Comparison of ENCODE assay signal across 8 cellular contexts in genomic region chr3:129626744-129627349, GRCh38. TPM values are rescaled to one million over a fixed set of nuclear protein-coding genes. Genes with fewer than 3 reads are reported as not detected.
A peak's percentile ranks its signal among the peaks of the same experiment; 100 is the strongest.
DNase-seq lines count a peak whose midpoint lies in the region; ATAC-seq and TF ChIP-seq lines count a peak whose summit lies in the region.

No MANE protein-coding gene starts in this region.

- peak overlapping the region; percentile 37 for H3K27ac Mint-ChIP-seq in neural progenitor cell

- H3K27ac ChIP-seq in OCI-LY7 (ENCODE audit: low read depth, low read length, poor library complexity, severe bottlenecking) (no peak overlapping the region), neural progenitor cell (no peak overlapping the region), tibial nerve (peak overlapping the region; percentile 94 to 99 (median 96))

- H3K36me3 ChIP-seq in OCI-LY7 (ENCODE audit: insufficient read depth, low read length) (no peaks in the 10 kb centered on the region), neural progenitor cell (no peaks in the 10 kb centered on the region), tibial nerve (no peaks in the 10 kb centered on the region)

- no TSS peak for BruUV-seq in OCI-LY7 (replicated peaks; lab: Mats Ljungman, UMichigan)

- H3K4me1 ChIP-seq in OCI-LY7 (ENCODE audit: insufficient read depth, low read length, poor library complexity, severe bottlenecking) (peaks cover 13% of the 10 kb centered on the region), neural progenitor cell (peaks cover 12% of the 10 kb centered on the region), tibial nerve (peaks cover 0 to 72% (median 45%) of the 10 kb centered on the region in 4 donors)

- peak; percentile 68 for TF ChIP-seq POLR2A in GM19193 (IDR thresholded peaks at IDR 0.05; ENCODE audit: extremely low read depth, insufficient read depth, insufficient read length)
- TF ChIP-seq POLR2A in tibial nerve (IDR thresholded peaks at IDR 0.05), result peak; percentile 54 to 59

- peak; percentile 89 for ATAC-seq in HG03280 (IDR thresholded peaks at IDR 0.05; ENCODE audit: unreplicated experiment)

- no peaks in the 10 kb centered on the region for H3K79me2 ChIP-seq in OCI-LY7 (ENCODE audit: insufficient read depth, low read depth, low read length)
- H3K79me2 ChIP-seq in neural progenitor cell (ENCODE audit: low read depth), result no peaks in the 10 kb centered on the region

- peak overlapping the region; percentile 85 for H3K4me3 Mint-ChIP-seq in neural progenitor cell

- intact Hi-C loops in OCI-LY7 (cut with micrococcal nuclease; ENCODE audit: unreplicated experiment), result loop anchor here (10.0 kb wide), 1 partner anchor 242 kb away; no protein-coding TSS in a partner anchor

- WGBS in tibial nerve, 2 donors, result 1 to 2% methylated on average over 38 to 40 of the region's 49 CpGs

- peak overlapping the region; percentile 4 for H3K9ac ChIP-seq in neural progenitor cell

- H3K9me3 ChIP-seq in OCI-LY7 (ENCODE audit: low read length) (no peaks in the 10 kb centered on the region), neural progenitor cell (ENCODE audit: low read depth) (no peaks in the 10 kb centered on the region), tibial nerve (no peaks in the 10 kb centered on the region)

- peaks cover 10% of the 10 kb centered on the region for H3K27me3 Mint-ChIP-seq in neural progenitor cell (ENCODE audit: insufficient read depth, low read depth)

- CTCF ChIA-PET in OCI-LY7 (lab: Charles Lee; ENCODE audit: unreplicated experiment), result interaction anchor here (0.5 to 0.6 kb wide), 2 partner anchors 50 to 136 kb away, joined by 3 read pairs; no protein-coding TSS in a partner anchor

- H2AFZ ChIP-seq in OCI-LY7 (ENCODE audit: low read length) (peak overlapping the region; percentile 78), neural progenitor cell (replicated peaks) (peak overlapping the region; percentile 89)

- DNase-seq in COR-L47 (lab: John Stamatoyannopoulos, UW) (peak; percentile 82), OCI-LY7 (ENCODE audit: low spot score) (peak; percentile 72), foreskin fibroblast (peak; percentile 85 to 95), neural progenitor cell (ENCODE audit: low spot score) (peak; percentile 89), tibial nerve (ENCODE audit: low spot score in 2 of 2) (peak; percentile 74 to 86)
- DNase-seq in activated effector memory CD4-positive, alpha-beta T cell treated with Interleukin-2 at 50 U/mL for 16 hours, result peak; percentile 39

- TF ChIP-seq CTCF in OCI-LY7 (conservative IDR thresholded peaks at IDR 0.05; ENCODE audit: low read length), result peak; percentile 51; the same call in 1 of the 2 replicates
- no peak for TF ChIP-seq CTCF in foreskin fibroblast (IDR thresholded peaks at IDR 0.05; ENCODE audit: low read depth, low read length)
- peak; percentile 7 for TF ChIP-seq CTCF in neural progenitor cell (IDR thresholded peaks at IDR 0.05)
- TF ChIP-seq CTCF in tibial nerve (IDR thresholded peaks at IDR 0.05), result peak in 3 of 5 experiments; percentile 14 to 28 (median 16)

- no peaks in the 10 kb centered on the region for H3K27me3 ChIP-seq in neural progenitor cell
- H3K27me3 ChIP-seq in tibial nerve, result no peaks in the 10 kb centered on the region

- POLR2A ChIA-PET in OCI-LY7 (lab: Charles Lee), result interaction anchor here (0.8 kb wide), 1 partner anchor 202 kb away, joined by 3 read pairs; no protein-coding TSS in a partner anchor

- H3K9me3 Mint-ChIP-seq in neural progenitor cell, result no peaks in the 10 kb centered on the region

- H4K20me1 ChIP-seq in OCI-LY7 (ENCODE audit: insufficient read depth, low read length) (no peaks in the 10 kb centered on the region), neural progenitor cell (ENCODE audit: low read depth) (no peaks in the 10 kb centered on the region)

- H3K36me3 Mint-ChIP-seq in neural progenitor cell, result peaks cover 3% of the 10 kb centered on the region

- H3K4me1 Mint-ChIP-seq in neural progenitor cell, result peaks cover 42% of the 10 kb centered on the region

- H3K4me2 ChIP-seq in OCI-LY7 (ENCODE audit: low read length) (peak overlapping the region; percentile 81), neural progenitor cell (peak overlapping the region; percentile 82)

- TF ChIP-seq EP300 in tibial nerve (IDR thresholded peaks at IDR 0.05), result peak; percentile 14 to 69

- H3K4me3 ChIP-seq in OCI-LY7 (ENCODE audit: low read depth, low read length, poor library complexity, severe bottlenecking) (peak overlapping the region; percentile 63), foreskin fibroblast (ENCODE audit: low read depth in 1 of 2, low read length in 2 of 2) (peak overlapping the region; percentile 39 to 42), neural progenitor cell (peak overlapping the region; percentile 58), tibial nerve (peak overlapping the region; percentile 59 to 76 (median 68))

- peaks cover 20% of the 10 kb centered on the region for H3F3A ChIP-seq in neural progenitor cell (ENCODE audit: low read depth)

- H3K9me2 ChIP-seq in OCI-LY7 (ENCODE audit: insufficient read depth, low read length), result no peaks in the 10 kb centered on the region

RNA-seq across cellular contexts. Expression of gene PLXND1, which starts 20.4 kb away (rescaled TPM):
- 6.0 and 6.8 TPM in 2 replicates for total RNA-seq in OCI-LY7 (2014; rRNA removed; shearing (Covaris generic))
- total RNA-seq in OCI-LY7 (2022) (4.7 and 5.3 TPM in 2 replicates), neural progenitor cell (ENCODE audit: low replicate concordance) (9.0 and 12.9 TPM in 2 replicates), tibial nerve (100 to 1,000 TPM; 155 to 300 (median 197) TPM)

Comparison
In these comparisons a context has a peak if more than half of its experiments do, and no peak if none do; other contexts are left out.
1. DNase-seq: peak in every context shown above with its lines; median percentile 90 in foreskin fibroblast; 89 in neural progenitor cell; 82 in COR-L47; 80 in tibial nerve; 72 in OCI-LY7; 39 in activated effector memory CD4-positive, alpha-beta T cell treated with Interleukin-2 at 50 U/mL for 16 hours.
2. H3K27ac ChIP-seq: peak in tibial nerve (4 of 4); none in OCI-LY7 (single experiment) and neural progenitor cell (single experiment).
3. RNA of gene PLXND1, which starts 20.4 kb away (total RNA-seq): 155 to 300 TPM in tibial nerve; 9.0 to 12.9 TPM in neural progenitor cell and 4.7 to 6.8 TPM in OCI-LY7; every median in the first group is over 10 times any median in the second.
4. Peak in every context shown above with its lines, with median percentiles within 50 percentile points of each other: H3K4me3 ChIP-seq.